ENCODE assay signal across 8 cellular contexts in the genomic region with DNA sequence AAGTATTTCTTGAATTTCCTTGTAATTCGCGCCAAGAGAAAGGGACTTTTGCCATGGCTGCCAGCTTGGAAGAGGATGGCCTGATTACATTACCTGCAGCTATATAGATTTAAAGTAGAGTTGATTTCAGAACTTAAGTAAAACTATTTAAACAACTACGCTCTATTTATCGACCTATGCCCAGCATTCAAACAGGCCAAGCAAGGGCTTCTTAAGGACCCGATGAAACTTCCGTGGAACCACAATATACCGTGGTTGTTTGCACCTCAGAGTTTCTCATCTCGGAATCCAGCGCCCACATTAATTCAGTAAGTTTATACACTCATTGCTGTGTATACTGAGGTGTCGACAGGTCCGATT. TPM values are rescaled to one million over a fixed set of nuclear protein-coding genes. Genes with fewer than 3 reads are reported as not detected.
DNase-seq lines count a peak whose midpoint lies in the region; ATAC-seq and TF ChIP-seq lines count a peak whose summit lies in the region.

No MANE protein-coding gene starts in this region.

- peaks cover 17 to 61% (median 47%) of the 10 kb centered on the region in 5 donors for H3K27me3 Mint-ChIP-seq in naive thymus-derived CD8-positive, alpha-beta T cell

- peak overlapping the region; percentile 59 for H2AFZ ChIP-seq in ACC112 (ENCODE audit: low read length, unreplicated experiment)

- H3K4me3 ChIP-seq in ACC112 (ENCODE audit: low read depth, low read length) (peak overlapping the region; percentile 78), MG63 (peak overlapping the region; percentile 59), duodenal mucosa (ENCODE audit: low read depth in 1 of 2, low read length in 2 of 2) (peak overlapping the region; percentile 65 to 74), lower leg skin (ENCODE audit: low read depth, poor library complexity, severe bottlenecking) (no peak overlapping the region)

- H3K36me3 Mint-ChIP-seq in naive thymus-derived CD8-positive, alpha-beta T cell, result no peaks in the 10 kb centered on the region

- peaks cover 5% of the 10 kb centered on the region for H3K79me2 ChIP-seq in ACC112 (ENCODE audit: control insufficient read depth, insufficient read depth, low read length, unreplicated experiment)

- ATAC-seq in naive thymus-derived CD8-positive, alpha-beta T cell, result no peak

- H3K9me3 ChIP-seq in MG63 (no peaks in the 10 kb centered on the region), duodenal mucosa (ENCODE audit: control insufficient read depth in 1 of 2, low read length in 2 of 2) (no peaks in the 10 kb centered on the region)

- H3K4me1 ChIP-seq in ACC112 (ENCODE audit: control insufficient read depth, insufficient read depth, low read length, unreplicated experiment) (peaks cover 9% of the 10 kb centered on the region), duodenal mucosa (ENCODE audit: control insufficient read depth in 1 of 2, insufficient read depth in 2 of 2, low read length in 2 of 2) (peaks cover 14 to 16% of the 10 kb centered on the region in 2 donors)

- peaks cover 9 to 27% (median 17%) of the 10 kb centered on the region in 4 donors for H3K4me1 Mint-ChIP-seq in naive thymus-derived CD8-positive, alpha-beta T cell

- peak overlapping the region; percentile 62 to 88 (median 78) for H3K4me3 Mint-ChIP-seq in naive thymus-derived CD8-positive, alpha-beta T cell

- no peak for TF ChIP-seq CTCF in lower leg skin (IDR thresholded peaks at IDR 0.05)

- peak overlapping the region in 5 of 10 donors; percentile 3 to 88 (median 70) for H3K27ac Mint-ChIP-seq in naive thymus-derived CD8-positive, alpha-beta T cell

- H3K9me3 Mint-ChIP-seq in naive thymus-derived CD8-positive, alpha-beta T cell, result no peaks in the 10 kb centered on the region

- POLR2A ChIA-PET in naive thymus-derived CD8-positive, alpha-beta T cell (lab: Charles Lee), result no interaction called here

- no peak overlapping the region for H3K27ac ChIP-seq in ACC112 (ENCODE audit: low read depth, low read length)
- H3K27ac ChIP-seq in duodenal mucosa (ENCODE audit: low read depth, low read length), result peak overlapping the region; percentile 14

- H3K27me3 ChIP-seq in ACC112 (ENCODE audit: insufficient read depth, low read length), result no peaks in the 10 kb centered on the region
- no peaks in the 10 kb centered on the region for H3K27me3 ChIP-seq in MG63
- H3K27me3 ChIP-seq in duodenal mucosa (ENCODE audit: control insufficient read depth in 1 of 2, insufficient read depth in 2 of 2, low read length in 2 of 2), result no peaks in the 10 kb centered on the region

- DNase-seq in MG63 (no peak), NCI-H128 (lab: John Stamatoyannopoulos, UW; ENCODE audit: unreplicated experiment) (no peak), NCI-H510A treated with DMSO at 0.1 percent for 48 hours (lab: John Stamatoyannopoulos, UW) (no peak), lower leg skin (ENCODE audit: low spot score in 2 of 2) (no peak)
- DNase-seq in naive thymus-derived CD8-positive, alpha-beta T cell, result no peak
- DNase-seq in stimulated activated CD4-positive, alpha-beta T cell treated with anti-CD3 and anti-CD28 coated beads, Interleukin-4, amount 100 ng/mL, for 4 hours, result no peak

- H3K36me3 ChIP-seq in ACC112 (ENCODE audit: insufficient read depth, low read length) (no peaks in the 10 kb centered on the region), MG63 (no peaks in the 10 kb centered on the region), duodenal mucosa (ENCODE audit: control insufficient read depth in 1 of 2, insufficient read depth in 2 of 2, low read length in 2 of 2) (no peaks in the 10 kb centered on the region)

- TF ChIP-seq POLR2A in lower leg skin (IDR thresholded peaks at IDR 0.05), result no peak

- WGBS in lower leg skin, 2 donors, result 55 to 58% methylated on average over 11 of the region's 11 CpGs

- peak overlapping the region in 1 of 2 donors; percentile 57 for H3K9ac ChIP-seq in duodenal mucosa (ENCODE audit: low read depth in 1 of 2, low read length in 2 of 2)

- intact Hi-C loops in lower leg skin (cut with DNase I; ENCODE audit: low total_unique reads), result no loop called here

RNA-seq across cellular contexts. Expression of a gene that starts 0.5 kb away (rescaled TPM):
- 4.0 and 14.8 TPM in 2 replicates for total RNA-seq in MG63 (2014; rRNA removed; shearing (Covaris generic); ENCODE audit: low replicate concordance)
- 10 to 100 TPM; 10.4 to 13.3 TPM for total RNA-seq in naive thymus-derived CD8-positive, alpha-beta T cell
- polyA plus RNA-seq in naive thymus-derived CD8-positive, alpha-beta T cell, result 1 to 10 TPM; 3.8 to 7.1 (median 4.8) TPM
- total RNA-seq in lower leg skin, result 10 to 100 TPM in 1 of 4 donors, 1 to 10 TPM in 3; 5.8 to 10.9 (median 8.0) TPM

RNA-seq across cellular contexts. Expression of a gene that starts 35.0 kb away (rescaled TPM):
- 15.6 and 20.3 TPM in 2 replicates for total RNA-seq in MG63 (2014; rRNA removed; shearing (Covaris generic); ENCODE audit: low replicate concordance)
- total RNA-seq in naive thymus-derived CD8-positive, alpha-beta T cell, result 1 to 10 TPM; 7.0 to 7.9 TPM
- 1 to 10 TPM; 3.5 to 8.1 (median 4.4) TPM for polyA plus RNA-seq in naive thymus-derived CD8-positive, alpha-beta T cell
- 10 to 100 TPM in 2 of 4 donors, 1 to 10 TPM in 2; 6.1 to 12.4 (median 9.4) TPM for total RNA-seq in lower leg skin
